1 cellular context compared by ENCODE assay signal in the genomic region with DNA sequence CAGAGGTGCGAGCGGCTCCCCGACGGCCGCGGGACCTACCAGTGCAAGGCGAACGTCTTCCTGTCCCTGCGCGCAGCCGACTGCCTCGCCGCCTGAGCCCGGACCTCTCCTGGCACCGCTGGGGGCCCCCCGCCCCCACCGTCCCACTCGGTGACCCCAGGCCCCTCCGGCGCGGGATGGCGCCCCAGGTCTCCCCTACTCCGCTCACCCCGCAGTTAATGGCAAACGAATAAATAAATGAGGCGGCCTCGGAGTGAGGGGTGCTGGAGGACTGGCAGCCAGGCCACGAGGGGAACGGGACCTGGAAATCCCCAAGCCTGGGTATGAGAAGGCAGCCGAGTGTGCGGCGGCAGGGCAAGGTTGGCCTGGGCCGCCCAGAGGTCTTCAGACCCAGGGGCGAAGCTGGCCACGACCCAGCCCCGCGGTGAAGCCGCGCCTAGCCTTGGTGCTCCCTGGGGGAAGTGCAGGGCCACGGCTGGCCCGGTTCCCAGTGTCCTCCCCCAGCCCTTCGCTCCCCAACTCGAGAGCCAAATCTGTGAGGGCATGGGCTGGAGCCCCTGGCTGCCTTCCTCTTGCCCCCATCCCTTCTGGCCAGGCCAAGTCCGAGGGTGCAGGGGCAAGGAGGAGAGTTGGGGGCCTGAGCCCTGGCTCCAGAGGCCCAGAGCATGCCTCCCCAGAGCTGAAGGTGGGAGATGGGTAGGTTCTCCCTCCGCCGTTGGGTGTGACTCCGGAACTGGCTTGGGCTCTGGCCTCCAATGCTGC.
TF ChIP-seq lines count a peak whose summit lies in the region.

No MANE protein-coding gene starts in this region.

TF ChIP-seq in HepG2, 621 proteins besides CTCF, POLR2A, EP300 and RAD21 (continued from another document and continues in another):
- TF ChIP-seq, protein P1, sequence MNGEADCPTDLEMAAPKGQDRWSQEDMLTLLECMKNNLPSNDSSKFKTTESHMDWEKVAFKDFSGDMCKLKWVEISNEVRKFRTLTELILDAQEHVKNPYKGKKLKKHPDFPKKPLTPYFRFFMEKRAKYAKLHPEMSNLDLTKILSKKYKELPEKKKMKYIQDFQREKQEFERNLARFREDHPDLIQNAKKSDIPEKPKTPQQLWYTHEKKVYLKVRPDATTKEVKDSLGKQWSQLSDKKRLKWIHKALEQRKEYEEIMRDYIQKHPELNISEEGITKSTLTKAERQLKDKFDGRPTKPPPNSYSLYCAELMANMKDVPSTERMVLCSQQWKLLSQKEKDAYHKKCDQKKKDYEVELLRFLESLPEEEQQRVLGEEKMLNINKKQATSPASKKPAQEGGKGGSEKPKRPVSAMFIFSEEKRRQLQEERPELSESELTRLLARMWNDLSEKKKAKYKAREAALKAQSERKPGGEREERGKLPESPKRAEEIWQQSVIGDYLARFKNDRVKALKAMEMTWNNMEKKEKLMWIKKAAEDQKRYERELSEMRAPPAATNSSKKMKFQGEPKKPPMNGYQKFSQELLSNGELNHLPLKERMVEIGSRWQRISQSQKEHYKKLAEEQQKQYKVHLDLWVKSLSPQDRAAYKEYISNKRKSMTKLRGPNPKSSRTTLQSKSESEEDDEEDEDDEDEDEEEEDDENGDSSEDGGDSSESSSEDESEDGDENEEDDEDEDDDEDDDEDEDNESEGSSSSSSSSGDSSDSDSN (CRISPR knock-in tag; IDR thresholded peaks at IDR 0.05): 0 out of 2 replicates have a peak, but pooled peaks have one; percentile 12
- TF ChIP-seq ERF (CRISPR knock-in tag; IDR thresholded peaks at IDR 0.05) (0 out of 2 replicates have a peak, but pooled peaks have one; percentile 6), HOXA5 (CRISPR knock-in tag; IDR thresholded peaks at IDR 0.05) (no peak), MNT (IDR thresholded peaks at IDR 0.05) (no peak), ZBTB21 (CRISPR knock-in tag; IDR thresholded peaks at IDR 0.05) (no peak), SRSF9 (IDR thresholded peaks at IDR 0.05; ENCODE audit: borderline replicate concordance, insufficient read depth, low read depth, low read length, poor library complexity, severe bottlenecking) (no peak), NFE2L1 (CRISPR knock-in tag; IDR thresholded peaks at IDR 0.05; ENCODE audit: borderline replicate concordance) (no peak), SATB2 (CRISPR knock-in tag; IDR thresholded peaks at IDR 0.05) (no peak; the same call in 1 of the 2 replicates), ZSCAN29 (CRISPR knock-in tag; conservative IDR thresholded peaks at IDR 0.05) (no peak), ZSCAN25 (CRISPR knock-in tag; IDR thresholded peaks at IDR 0.05) (0 out of 2 replicates have a peak, but pooled peaks have one; percentile 46), SALL1 (CRISPR knock-in tag; IDR thresholded peaks at IDR 0.05) (peak; percentile 15; the same call in 1 of the 2 replicates), SNAI1 (CRISPR knock-in tag; IDR thresholded peaks at IDR 0.05; ENCODE audit: borderline replicate concordance) (no peak), ZSCAN5A (CRISPR knock-in tag; IDR thresholded peaks at IDR 0.05; ENCODE audit: borderline replicate concordance) (no peak), SMAD1 (CRISPR knock-in tag; IDR thresholded peaks at IDR 0.05; ENCODE audit: borderline replicate concordance, low read depth) (no peak), NONO (IDR thresholded peaks at IDR 0.05) (no peak), NONO (CRISPR knock-in tag; conservative IDR thresholded peaks at IDR 0.05) (no peak), EHMT2 (IDR thresholded peaks at IDR 0.05; ENCODE audit: borderline replicate concordance, low read depth, low read length) (no peak), ZMAT3 (CRISPR knock-in tag; conservative IDR thresholded peaks at IDR 0.05) (0 out of 2 replicates have a peak, but pooled peaks have one; percentile 56), ZFP36L2 (CRISPR knock-in tag; IDR thresholded peaks at IDR 0.05) (no peak), TEAD3 (CRISPR knock-in tag; optimal IDR thresholded peaks at IDR 0.05; ENCODE audit: borderline replicate concordance) (no peak), ZNF460 (CRISPR knock-in tag; IDR thresholded peaks at IDR 0.05; ENCODE audit: borderline replicate concordance) (no peak), SRSF4 (IDR thresholded peaks at IDR 0.05; ENCODE audit: low read depth, low read length, poor library complexity, severe bottlenecking) (peak; percentile 74), PPARG (CRISPR knock-in tag; conservative IDR thresholded peaks at IDR 0.05) (no peak), ZNF737 (CRISPR knock-in tag; IDR thresholded peaks at IDR 0.05; ENCODE audit: borderline replicate concordance) (no peak), TAF15 (IDR thresholded peaks at IDR 0.05; ENCODE audit: low read depth, low read length, poor library complexity, severe bottlenecking) (no peak), ZSCAN31 (CRISPR knock-in tag; IDR thresholded peaks at IDR 0.05; ENCODE audit: low read depth) (peak; percentile 90), RBAK (CRISPR knock-in tag; IDR thresholded peaks at IDR 0.05) (no peak), BCL3 (CRISPR knock-in tag; IDR thresholded peaks at IDR 0.05) (no peak), SOX6 (IDR thresholded peaks at IDR 0.05) (no peak), SOX6 (CRISPR knock-in tag; IDR thresholded peaks at IDR 0.05) (no peak), TRIM22 (IDR thresholded peaks at IDR 0.05) (no peak), SMARCE1 (IDR thresholded peaks at IDR 0.05; ENCODE audit: borderline replicate concordance) (no peak), PHF21A (CRISPR knock-in tag; IDR thresholded peaks at IDR 0.05) (no peak), HES4 (CRISPR knock-in tag; IDR thresholded peaks at IDR 0.05; ENCODE audit: borderline replicate concordance) (no peak), ETV6 (CRISPR knock-in tag; conservative IDR thresholded peaks at IDR 0.05) (no peak), GTF2F1 (IDR thresholded peaks at IDR 0.05; ENCODE audit: low read length) (no peak), SETDB1 (CRISPR knock-in tag; IDR thresholded peaks at IDR 0.05; ENCODE audit: borderline replicate concordance) (no peak), POGZ (CRISPR knock-in tag; IDR thresholded peaks at IDR 0.05) (no peak), XBP1 (CRISPR knock-in tag; IDR thresholded peaks at IDR 0.05) (no peak), RCOR2 (CRISPR knock-in tag; IDR thresholded peaks at IDR 0.05) (no peak), ZEB1 (IDR thresholded peaks at IDR 0.05; ENCODE audit: insufficient replicate concordance, low read depth) (no peak), ZFP37 (CRISPR knock-in tag; IDR thresholded peaks at IDR 0.05; ENCODE audit: borderline replicate concordance) (no peak), ZNF883 (CRISPR knock-in tag; IDR thresholded peaks at IDR 0.05; ENCODE audit: not compliant biosample characterization) (peak; percentile 54)
- TF ChIP-seq, protein P2, sequence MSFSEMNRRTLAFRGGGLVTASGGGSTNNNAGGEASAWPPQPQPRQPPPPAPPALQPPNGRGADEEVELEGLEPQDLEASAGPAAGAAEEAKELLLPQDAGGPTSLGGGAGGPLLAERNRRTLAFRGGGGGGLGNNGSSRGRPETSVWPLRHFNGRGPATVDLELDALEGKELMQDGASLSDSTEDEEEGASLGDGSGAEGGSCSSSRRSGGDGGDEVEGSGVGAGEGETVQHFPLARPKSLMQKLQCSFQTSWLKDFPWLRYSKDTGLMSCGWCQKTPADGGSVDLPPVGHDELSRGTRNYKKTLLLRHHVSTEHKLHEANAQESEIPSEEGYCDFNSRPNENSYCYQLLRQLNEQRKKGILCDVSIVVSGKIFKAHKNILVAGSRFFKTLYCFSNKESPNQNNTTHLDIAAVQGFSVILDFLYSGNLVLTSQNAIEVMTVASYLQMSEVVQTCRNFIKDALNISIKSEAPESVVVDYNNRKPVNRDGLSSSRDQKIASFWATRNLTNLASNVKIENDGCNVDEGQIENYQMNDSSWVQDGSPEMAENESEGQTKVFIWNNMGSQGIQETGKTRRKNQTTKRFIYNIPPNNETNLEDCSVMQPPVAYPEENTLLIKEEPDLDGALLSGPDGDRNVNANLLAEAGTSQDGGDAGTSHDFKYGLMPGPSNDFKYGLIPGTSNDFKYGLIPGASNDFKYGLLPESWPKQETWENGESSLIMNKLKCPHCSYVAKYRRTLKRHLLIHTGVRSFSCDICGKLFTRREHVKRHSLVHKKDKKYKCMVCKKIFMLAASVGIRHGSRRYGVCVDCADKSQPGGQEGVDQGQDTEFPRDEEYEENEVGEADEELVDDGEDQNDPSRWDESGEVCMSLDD (CRISPR knock-in tag; IDR thresholded peaks at IDR 0.05; ENCODE audit: borderline replicate concordance): peak; percentile 13; the same call in 1 of the 2 replicates
- TF ChIP-seq, protein P3, sequence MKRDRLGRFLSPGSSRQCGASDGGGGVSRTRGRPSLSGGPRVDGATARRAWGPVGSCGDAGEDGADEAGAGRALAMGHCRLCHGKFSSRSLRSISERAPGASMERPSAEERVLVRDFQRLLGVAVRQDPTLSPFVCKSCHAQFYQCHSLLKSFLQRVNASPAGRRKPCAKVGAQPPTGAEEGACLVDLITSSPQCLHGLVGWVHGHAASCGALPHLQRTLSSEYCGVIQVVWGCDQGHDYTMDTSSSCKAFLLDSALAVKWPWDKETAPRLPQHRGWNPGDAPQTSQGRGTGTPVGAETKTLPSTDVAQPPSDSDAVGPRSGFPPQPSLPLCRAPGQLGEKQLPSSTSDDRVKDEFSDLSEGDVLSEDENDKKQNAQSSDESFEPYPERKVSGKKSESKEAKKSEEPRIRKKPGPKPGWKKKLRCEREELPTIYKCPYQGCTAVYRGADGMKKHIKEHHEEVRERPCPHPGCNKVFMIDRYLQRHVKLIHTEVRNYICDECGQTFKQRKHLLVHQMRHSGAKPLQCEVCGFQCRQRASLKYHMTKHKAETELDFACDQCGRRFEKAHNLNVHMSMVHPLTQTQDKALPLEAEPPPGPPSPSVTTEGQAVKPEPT (CRISPR knock-in tag; IDR thresholded peaks at IDR 0.05; ENCODE audit: low read depth): no peak
- TF ChIP-seq, protein P4, sequence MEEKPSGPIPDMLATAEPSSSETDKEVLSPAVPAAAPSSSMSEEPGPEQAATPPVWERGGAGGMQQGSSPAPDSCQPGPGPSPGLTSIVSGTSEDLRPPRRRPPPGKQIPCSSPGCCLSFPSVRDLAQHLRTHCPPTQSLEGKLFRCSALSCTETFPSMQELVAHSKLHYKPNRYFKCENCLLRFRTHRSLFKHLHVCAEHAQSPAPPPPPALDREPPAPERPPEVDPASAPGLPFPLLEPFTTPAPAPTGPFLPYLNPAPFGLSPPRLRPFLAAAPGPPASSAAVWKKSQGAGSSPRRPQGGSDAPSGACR (CRISPR knock-in tag; IDR thresholded peaks at IDR 0.05): no peak
- TF ChIP-seq, protein P5, sequence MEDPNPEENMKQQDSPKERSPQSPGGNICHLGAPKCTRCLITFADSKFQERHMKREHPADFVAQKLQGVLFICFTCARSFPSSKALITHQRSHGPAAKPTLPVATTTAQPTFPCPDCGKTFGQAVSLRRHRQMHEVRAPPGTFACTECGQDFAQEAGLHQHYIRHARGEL (CRISPR knock-in tag; IDR thresholded peaks at IDR 0.05): no peak
